In the genomic region with DNA sequence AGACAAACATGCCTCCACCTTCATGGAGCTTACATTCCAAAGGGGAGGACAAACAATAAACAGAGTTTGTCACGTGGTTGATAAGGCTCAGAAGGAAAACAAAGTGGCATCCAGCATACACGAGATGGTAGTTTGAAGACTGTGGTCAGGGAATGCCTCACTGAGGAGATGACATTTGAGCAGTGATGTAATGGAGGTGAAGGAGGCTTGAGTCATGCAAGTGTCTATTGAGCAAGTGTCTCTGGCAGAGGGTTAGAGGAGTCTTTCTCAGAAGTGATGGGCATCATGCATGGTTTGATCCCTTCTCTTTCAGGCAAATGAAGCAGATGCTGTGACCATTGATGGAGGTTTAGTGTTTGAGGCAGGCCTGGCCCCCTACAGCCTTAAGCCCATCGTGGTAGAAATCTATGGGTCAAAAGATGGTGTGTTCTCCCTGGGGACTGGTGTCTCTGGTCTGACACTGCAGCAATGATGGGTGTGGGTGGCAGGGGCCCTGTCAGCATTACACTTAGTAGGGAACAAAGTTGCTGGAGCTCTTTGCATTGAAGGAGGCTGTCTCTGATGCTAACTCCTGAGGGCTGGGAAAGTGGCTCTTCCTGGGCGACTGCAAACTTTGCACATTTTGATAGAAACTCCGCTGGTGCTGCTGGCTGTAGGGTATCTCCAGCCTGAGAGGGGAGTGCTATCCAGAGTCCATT, we compare ENCODE assay signal across 20 cellular contexts. TPM values are rescaled to one million over a fixed set of nuclear protein-coding genes. Genes with fewer than 3 reads are reported as not detected.
DNase-seq lines count a peak whose midpoint lies in the region; ATAC-seq, FAIRE-seq and TF ChIP-seq lines count a peak whose summit lies in the region.
"Had no signal": no experiment of that assay in that cellular context is flagged by ENCODE, and none has a peak within 500 bp of the region (broad histone marks: within the 10 kb centered on the region; RNA-seq: fewer than 3 reads in every experiment).

No MANE protein-coding gene starts in this region.

- H3K4me3 Mint-ChIP-seq in naive thymus-derived CD8-positive, alpha-beta T cell, result no peak overlapping the region
- H3K4me3 Mint-ChIP-seq: stimulated activated memory B cell treated with anti-CD40 and anti-IgM and Interleukin-4, amounts not matched to agents 10 μg/mL and 1 μg/mL and 100 μg/mL, for 72 hours; T-helper 2 cell treated with Interferon-gamma antibody and Interleukin-4, amounts not matched to agents 5 μg/mL and 100 μg/mL, for 36 hours had no signal

- no peak for TF ChIP-seq EP300 in K562 (IDR thresholded peaks at IDR 0.05; ENCODE audit: low read length)

- no TSS peak for BruUV-seq in K562 (replicated peaks; lab: Mats Ljungman, UMichigan)

- in situ Hi-C loops in K562 (cut with MboI), result no loop called here

- POLR2A ChIA-PET in K562 (lab: Yijun Ruan, JAX), result interaction anchor here (1.3 kb wide), 1 partner anchor 10 kb away, joined by 7 read pairs; no protein-coding TSS in a partner anchor
- POLR2A ChIA-PET in naive thymus-derived CD8-positive, alpha-beta T cell (lab: Charles Lee), result no interaction called here

- no peaks in the 10 kb centered on the region for H3K9me1 ChIP-seq in K562 (ENCODE audit: control insufficient read depth, insufficient read depth, low read length)

- H3K9ac ChIP-seq in K562 (ENCODE audit: insufficient read depth in 1 of 2, low read depth in 2 of 2, low read length in 2 of 2), result no peak overlapping the region
- H3K9ac ChIP-seq: SK-N-SH had no signal

- TF ChIP-seq POLR2A in K562 (conservative IDR thresholded peaks at IDR 0.05), result no peak

- intact Hi-C loops in K562 (cut with micrococcal nuclease), result no loop called here

- ATAC-seq in K562, result no peak
- ATAC-seq in naive thymus-derived CD8-positive, alpha-beta T cell, result no peak
- ATAC-seq in HG02885 (IDR thresholded peaks at IDR 0.05; ENCODE audit: poor library complexity, unreplicated experiment), result no peak
- ATAC-seq: sciatic nerve; stimulated activated memory B cell treated with anti-CD40 and anti-IgM and Interleukin-4, amounts not matched to agents 10 μg/mL and 1 μg/mL and 100 μg/mL, for 72 hours had no signal

- TF ChIP-seq CTCF in K562 (IDR thresholded peaks at IDR 0.05 in 2 of 3, conservative IDR thresholded peaks at IDR 0.05 in 1 of 3; ENCODE audit: insufficient read depth in 2 of 3, low read depth in 1 of 3, low read length in 3 of 3), result no peak

- H3K4me2 ChIP-seq in K562 (ENCODE audit: insufficient read depth, low read length), result no peak overlapping the region
- H3K4me2 ChIP-seq: SK-N-SH had no signal

- no peak overlapping the region for H2AFZ ChIP-seq in K562 (ENCODE audit: low read depth, low read length)

- H3K36me3 ChIP-seq in K562 (ENCODE audit: control insufficient read depth, insufficient read depth, low read length), result no peaks in the 10 kb centered on the region
- H3K36me3 ChIP-seq: ovary, thyroid gland had no signal

- H3K27me3 ChIP-seq in K562 (ENCODE audit: control insufficient read depth in 2 of 2, insufficient read depth in 2 of 2, low read length in 2 of 2), result peaks cover 0 to 20% of the 10 kb centered on the region in 2 experiments; a peak in 2 of 5 replicates
- H3K27me3 ChIP-seq: ovary, thyroid gland had no signal

- H3K4me3 ChIP-seq in K562, result no peak overlapping the region
- H3K4me3 ChIP-seq: lung, ovary, thyroid gland had no signal

- FAIRE-seq in K562 (lab: Jason Lieb, UNC), result no peak
- FAIRE-seq: keratinocyte had no signal

- WGBS in K562 (ENCODE audit: insufficient coverage, low coverage, missing lambda C conversion rate), result 0% methylated on average over 5 of the region's 5 CpGs

- H3K27ac Mint-ChIP-seq in naive thymus-derived CD8-positive, alpha-beta T cell, result no peak overlapping the region
- H3K27ac Mint-ChIP-seq: stimulated activated memory B cell treated with anti-CD40 and anti-IgM and Interleukin-4, amounts not matched to agents 10 μg/mL and 1 μg/mL and 100 μg/mL, for 72 hours; T-helper 2 cell treated with Interferon-gamma antibody and Interleukin-4, amounts not matched to agents 5 μg/mL and 100 μg/mL, for 36 hours had no signal

- no peaks in the 10 kb centered on the region for H3K9me3 ChIP-seq in K562 (replicated peaks; ENCODE audit: control insufficient read depth, insufficient read depth, low read depth, low read length)
- H3K9me3 ChIP-seq: ovary, SK-N-SH, thyroid gland had no signal

- CTCF ChIA-PET in K562 (lab: Yijun Ruan, JAX; ENCODE audit: low intra/inter-chr PET ratio), result no interaction called here

- peaks cover 0 to 3% (median 0%) of the 10 kb centered on the region in 9 donors for H3K9me3 Mint-ChIP-seq in naive thymus-derived CD8-positive, alpha-beta T cell
- H3K9me3 Mint-ChIP-seq: stimulated activated memory B cell treated with anti-CD40 and anti-IgM and Interleukin-4, amounts not matched to agents 10 μg/mL and 1 μg/mL and 100 μg/mL, for 72 hours; T-helper 2 cell treated with Interferon-gamma antibody and Interleukin-4, amounts not matched to agents 5 μg/mL and 100 μg/mL, for 36 hours had no signal

- DNase-seq in H4 (ENCODE audit: low spot score) (peak; percentile 34), LHCN-M2 (ENCODE audit: low read depth) (peak; percentile 32), K562 (ENCODE audit: extremely low read depth in 1 of 4, low spot score in 3 of 4) (no peak), islet precursor cell (peak; percentile 38), T1000 (lab: John Stamatoyannopoulos, UW) (no peak)
- no peak for DNase-seq in naive thymus-derived CD8-positive, alpha-beta T cell
- DNase-seq: activated effector memory CD4-positive, alpha-beta T cell treated with Interleukin-2 at 50 U/mL for 16 hours; DMS79 treated with DMSO at 0.1 percent for 48 hours; effector CD8-positive, alpha-beta T cell; Karpas-422; NCI-H774; ovary; SK-N-SH; thyroid gland had no signal

- no peaks in the 10 kb centered on the region for H3K4me1 Mint-ChIP-seq in naive thymus-derived CD8-positive, alpha-beta T cell
- H3K4me1 Mint-ChIP-seq: stimulated activated memory B cell treated with anti-CD40 and anti-IgM and Interleukin-4, amounts not matched to agents 10 μg/mL and 1 μg/mL and 100 μg/mL, for 72 hours had no signal

- peaks cover 0 to 2% (median 0%) of the 10 kb centered on the region in 5 donors for H3K27me3 Mint-ChIP-seq in naive thymus-derived CD8-positive, alpha-beta T cell
- H3K27me3 Mint-ChIP-seq: stimulated activated memory B cell treated with anti-CD40 and anti-IgM and Interleukin-4, amounts not matched to agents 10 μg/mL and 1 μg/mL and 100 μg/mL, for 72 hours had no signal

- H3K27ac ChIP-seq in K562 (ENCODE audit: extremely low read depth, low read depth, low read length), result no peak overlapping the region
- H3K27ac ChIP-seq: ovary, thyroid gland had no signal

- H4K20me1 ChIP-seq in K562 (replicated peaks; ENCODE audit: control insufficient read depth, insufficient read depth, low read length), result no peaks in the 10 kb centered on the region

- TF ChIP-seq RAD21 in K562 (CRISPR knock-in tag; conservative IDR thresholded peaks at IDR 0.05 in 1 of 2, IDR thresholded peaks at IDR 0.05 in 1 of 2), result no peak

- H3K36me3 Mint-ChIP-seq in naive thymus-derived CD8-positive, alpha-beta T cell, result no peaks in the 10 kb centered on the region
- H3K36me3 Mint-ChIP-seq: stimulated activated memory B cell treated with anti-CD40 and anti-IgM and Interleukin-4, amounts not matched to agents 10 μg/mL and 1 μg/mL and 100 μg/mL, for 72 hours had no signal

- no peaks in the 10 kb centered on the region for H3K4me1 ChIP-seq in K562 (replicated peaks in 1 of 2; ENCODE audit: control insufficient read depth in 2 of 2, insufficient read depth in 2 of 2, low read length in 2 of 2)
- H3K4me1 ChIP-seq: thyroid gland had no signal

- H3K79me2 ChIP-seq in K562 (ENCODE audit: control insufficient read depth, insufficient read depth, low read length), result no peaks in the 10 kb centered on the region

RNA-seq across cellular contexts. Expression of a gene that starts 29.8 kb away (rescaled TPM):
- total RNA-seq in H4 (2014; rRNA removed; shearing (Covaris generic)), result 37.7 and 47.0 TPM in 2 replicates
- total RNA-seq in LHCN-M2 (2014; rRNA removed) (47.3 and 54.4 TPM in 2 replicates), K562 (2014; rRNA removed) (46.1 and 46.7 TPM in 2 replicates), K562 (2014; rRNA removed; fragmentation: Illumina TruSeq; extraction: Trizol) (74.4 and 78.9 TPM in 2 replicates), K562 (2015; rRNA removed; fragmentation: Illumina TruSeq; extraction: Trizol) (76.8 and 77.6 TPM in 2 replicates), K562 (2021) (44.7 and 49.1 TPM in 2 replicates)
- 9.6 TPM for polyA plus RNA-seq in LHCN-M2 (2012)
- 71.2 and 213 TPM in 2 replicates for total RNA-seq in K562 (2011; cell fraction: chromatin; rRNA removed; ENCODE audit: low replicate concordance)
- 22.3 and 38.2 TPM in 2 replicates for total RNA-seq in K562 (2011; cell fraction: nucleolus; rRNA removed)
- 59.8 and 75.6 TPM in 2 replicates for total RNA-seq in K562 (2011; cell fraction: nucleoplasm; rRNA removed)
- polyA plus RNA-seq in K562 (2011; rRNA removed) (72.3 and 77.3 TPM in 2 replicates), K562 (2014; fragmentation: Illumina TruSeq; extraction: Trizol) (51.9 and 58.2 TPM in 2 replicates), K562 (2014; fragmentation: Nextera tagmentation; extraction: Ambion mirVana) (10 to 100 TPM; 16.6 to 20.1 TPM), K562 (2014; rRNA removed) (45.3 and 59.7 TPM in 2 replicates)
- polyA plus RNA-seq in K562 (2011; cell fraction: cytosol; rRNA removed), result 16.0 and 31.2 TPM in 2 replicates
- polyA plus RNA-seq in K562 (2011; cell fraction: nucleus; rRNA removed), result 133 and 184 TPM in 2 replicates
- polyA plus RNA-seq in K562 (2012), result 30.5 and 31.8 TPM in 2 replicates
- 112 and 113 TPM in 2 replicates for polyA minus RNA-seq in K562 (2011; rRNA and poly(A)+ RNA removed)
- 26.3 and 28.6 TPM in 2 replicates for polyA minus RNA-seq in K562 (2011; cell fraction: cytosol; rRNA and poly(A)+ RNA removed)
- polyA minus RNA-seq in K562 (2011; cell fraction: nucleus; rRNA and poly(A)+ RNA removed), result 56.1 and 101 TPM in 2 replicates
- total RNA-seq in naive thymus-derived CD8-positive, alpha-beta T cell, result 10 to 100 TPM; 35.2 to 35.5 TPM
- 10 to 100 TPM in 1 of 3 donors, 1 to 10 TPM in 2; 5.3 to 11.0 (median 6.3) TPM for polyA plus RNA-seq in naive thymus-derived CD8-positive, alpha-beta T cell

RNA-seq across cellular contexts. Expression of a gene that starts 54.6 kb away (rescaled TPM):
- not detected in 2 replicates for total RNA-seq in H4 (2014; rRNA removed; shearing (Covaris generic))
- total RNA-seq in LHCN-M2 (2014; rRNA removed), result not detected in 2 replicates
- 0.07 TPM for polyA plus RNA-seq in LHCN-M2 (2012)
- total RNA-seq in K562 (2011; cell fraction: chromatin; rRNA removed; ENCODE audit: low replicate concordance), result 2.2 and 2.7 TPM in 2 replicates
- 0.50 and 2.4 TPM in 2 replicates for total RNA-seq in K562 (2011; cell fraction: nucleolus; rRNA removed)
- 1.2 and 1.3 TPM in 2 replicates for total RNA-seq in K562 (2011; cell fraction: nucleoplasm; rRNA removed)
- 0.09 and 2.6 TPM in 2 replicates for total RNA-seq in K562 (2014; rRNA removed)
- total RNA-seq in K562 (2014; rRNA removed; fragmentation: Illumina TruSeq; extraction: Trizol), result 2.0 and 2.8 TPM in 2 replicates
- 0.51 TPM in 1 of 2 replicates, not detected in the other for total RNA-seq in K562 (2015; rRNA removed; fragmentation: Illumina TruSeq; extraction: Trizol)
- total RNA-seq in K562 (2021), result 9.2 and 11.1 TPM in 2 replicates
- polyA plus RNA-seq in K562 (2011; rRNA removed), result 1.1 and 1.5 TPM in 2 replicates
- polyA plus RNA-seq in K562 (2011; cell fraction: cytosol; rRNA removed), result 0.78 and 0.81 TPM in 2 replicates
- 1.7 and 3.8 TPM in 2 replicates for polyA plus RNA-seq in K562 (2011; cell fraction: nucleus; rRNA removed)
- 0.42 and 12.7 TPM in 2 replicates for polyA plus RNA-seq in K562 (2012)
- polyA plus RNA-seq in K562 (2014; fragmentation: Illumina TruSeq; extraction: Trizol), result 2.6 and 3.1 TPM in 2 replicates
- 1 to 10 TPM; 3.1 to 6.7 TPM for polyA plus RNA-seq in K562 (2014; fragmentation: Nextera tagmentation; extraction: Ambion mirVana)
- polyA plus RNA-seq in K562 (2014; rRNA removed), result 3.5 and 3.9 TPM in 2 replicates
- polyA minus RNA-seq in K562 (2011; rRNA and poly(A)+ RNA removed), result 1.1 and 1.9 TPM in 2 replicates
- 0.67 and 22.6 TPM in 2 replicates for polyA minus RNA-seq in K562 (2011; cell fraction: cytosol; rRNA and poly(A)+ RNA removed)
- 0.89 and 1.6 TPM in 2 replicates for polyA minus RNA-seq in K562 (2011; cell fraction: nucleus; rRNA and poly(A)+ RNA removed)
- under 1 TPM; 0.63 to 0.78 TPM for total RNA-seq in naive thymus-derived CD8-positive, alpha-beta T cell
- under 1 TPM in 1 of 3 donors, not detected in 2; 0.34 TPM for polyA plus RNA-seq in naive thymus-derived CD8-positive, alpha-beta T cell

Comparison
In these comparisons a context has a peak if more than half of its experiments do, and no peak if none do; other contexts are left out.
1. DNase-seq: peak in H4 (single experiment), LHCN-M2 (single experiment) and islet precursor cell (single experiment); none in K562 (0 of 4), naive thymus-derived CD8-positive, alpha-beta T cell (0 of 10) and T1000 (single experiment).